24 cellular contexts compared by ENCODE assay signal in the genomic region with DNA sequence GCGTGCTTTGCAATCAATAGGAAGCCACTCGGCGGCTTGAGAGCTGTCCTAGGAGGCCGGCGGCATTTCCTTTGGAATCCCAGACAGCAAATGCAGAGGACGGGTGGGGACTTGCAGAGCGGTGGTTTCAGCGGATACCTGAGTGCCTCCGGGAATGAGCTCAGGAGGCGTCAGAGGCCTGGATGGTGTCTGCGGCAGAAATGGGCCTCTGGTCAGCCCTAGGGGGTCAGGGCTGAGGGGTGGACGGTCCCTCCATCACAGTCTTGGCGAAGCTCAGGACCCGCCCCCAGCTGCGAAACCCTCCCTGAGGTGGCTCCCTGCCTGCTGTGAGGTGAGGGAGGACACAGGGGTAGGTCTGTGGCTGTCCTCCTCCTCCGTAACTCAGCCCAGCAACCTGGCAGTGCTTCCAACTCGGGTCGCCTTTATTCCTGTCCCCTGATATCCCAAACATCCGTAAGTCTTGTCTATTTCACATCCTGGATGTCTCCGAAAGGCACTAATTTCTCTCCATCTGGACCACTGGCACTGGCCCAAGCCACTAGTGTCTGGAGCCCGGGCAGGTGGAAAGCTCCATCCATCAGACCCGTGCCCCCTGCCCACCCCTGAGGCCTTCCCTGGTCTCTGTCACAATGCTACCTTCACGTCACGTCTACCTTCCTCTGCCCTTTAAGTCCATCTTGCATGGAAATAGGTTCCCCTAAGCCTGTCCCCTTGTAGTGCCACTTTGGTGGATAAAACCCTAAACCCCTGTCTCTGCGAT.
"Had no signal": no experiment of that assay in that cellular context is flagged by ENCODE, and none has a peak within 500 bp of the region (broad histone marks: within the 10 kb centered on the region; RNA-seq: fewer than 3 reads in every experiment).

No MANE protein-coding gene starts in this region.

- H3K4me1 Mint-ChIP-seq: activated B cell treated with CpG ODN at 0.5 μM for 24 hours; activated CD4-positive, alpha-beta T cell treated with anti-CD3 and anti-CD28 coated beads for 36 hours; activated naive CD8-positive, alpha-beta T cell treated with anti-CD3 and anti-CD28 coated beads, Interleukin-2, amount 10 ng/mL, durations not matched to agents 7 days and 5 days; stimulated activated effector memory CD8-positive, alpha-beta T cell treated with anti-CD3 and anti-CD28 coated beads, Interleukin-12 subunit alpha, Interleukin-12 subunit beta, amount 100 ng/mL, for 72 hours; stimulated activated naive CD8-positive, alpha-beta T cell treated with anti-CD3 and anti-CD28 coated beads, Interleukin-15, amount 100 ng/mL, for 72 hours had no signal

- ATAC-seq: activated CD4-positive, alpha-beta T cell treated with anti-CD3 and anti-CD28 coated beads for 36 hours; activated T-cell treated with anti-CD3 and anti-CD28 coated beads, Interleukin-2, amount 50 U/mL, for 72 hours; gastroesophageal sphincter; left colon; naive thymus-derived CD8-positive, alpha-beta T cell; right lobe of liver; stimulated activated effector memory CD8-positive, alpha-beta T cell treated with anti-CD3 and anti-CD28 coated beads, Interleukin-12 subunit alpha, Interleukin-12 subunit beta, amount 100 ng/mL, for 72 hours; stimulated activated naive CD8-positive, alpha-beta T cell treated with anti-CD3 and anti-CD28 coated beads, Interleukin-15, amount 100 ng/mL, for 72 hours had no signal

- H3K27ac ChIP-seq: epithelial cell of prostate, gastroesophageal sphincter, neutrophil, parathyroid adenoma, right lobe of liver, skin epidermis, suprapubic skin, tibial nerve had no signal

- H3K4me3 Mint-ChIP-seq: activated B cell treated with CpG ODN at 0.5 μM for 24 hours; activated CD4-positive, alpha-beta T cell treated with anti-CD3 and anti-CD28 coated beads for 36 hours; activated naive CD4-positive, alpha-beta T cell treated with anti-CD3 and anti-CD28 coated beads for 36 hours; activated naive CD8-positive, alpha-beta T cell treated with anti-CD3 and anti-CD28 coated beads, Interleukin-2, amount 10 ng/mL, durations not matched to agents 7 days and 5 days; activated T-cell treated with anti-CD3 and anti-CD28 coated beads, Interleukin-2, amount 50 U/mL, for 72 hours; naive thymus-derived CD8-positive, alpha-beta T cell; stimulated activated effector memory CD8-positive, alpha-beta T cell treated with anti-CD3 and anti-CD28 coated beads, Interleukin-12 subunit alpha, Interleukin-12 subunit beta, amount 100 ng/mL, for 72 hours; stimulated activated naive CD8-positive, alpha-beta T cell treated with anti-CD3 and anti-CD28 coated beads, Interleukin-15, amount 100 ng/mL, for 72 hours; T-helper 1 cell treated with Interleukin-12 subunit alpha and Interleukin-12 subunit beta and Interleukin-4 antibody, amounts not matched to agents 30 μg/mL and 1 μg/mL, for 36 hours had no signal

- H2AFZ ChIP-seq: parathyroid adenoma had no signal

- H3K4me1 ChIP-seq: gastroesophageal sphincter, parathyroid adenoma, right lobe of liver, suprapubic skin had no signal

- H3K4me3 ChIP-seq: gastroesophageal sphincter, lung, right lobe of liver, skin epidermis, suprapubic skin, tibial nerve had no signal

- H3K79me2 ChIP-seq: parathyroid adenoma had no signal

- DNase-seq: activated B cell treated with CpG ODN at 0.5 μM for 24 hours; activated CD4-positive, alpha-beta T cell treated with anti-CD3 and anti-CD28 coated beads for 36 hours; activated CD4-positive, alpha-beta T cell treated with anti-CD3 and anti-CD28 coated beads, Interleukin-2, amount 50 U/mL, for 48 hours; activated effector memory CD4-positive, alpha-beta T cell treated with Interleukin-2 at 50 U/mL for 16 hours; activated naive CD4-positive, alpha-beta T cell treated with anti-CD3 and anti-CD28 coated beads for 36 hours; activated naive CD8-positive, alpha-beta T cell treated with anti-CD3 and anti-CD28 coated beads, Interleukin-2, amount 10 ng/mL, durations not matched to agents 7 days and 5 days; activated T-cell treated with anti-CD3 and anti-CD28 coated beads, Interleukin-2, amount 50 U/mL, for 72 hours; amniotic stem cell; left colon; naive thymus-derived CD8-positive, alpha-beta T cell; right lobe of liver; stimulated activated CD4-positive, alpha-beta T cell treated with anti-CD3 and anti-CD28 coated beads, Interleukin-2, amount 100 ng/mL, for 24 hours; stimulated activated naive CD8-positive, alpha-beta T cell treated with anti-CD3 and anti-CD28 coated beads, Interleukin-15, amount 100 ng/mL, for 72 hours; T1000 had no signal

- H3K36me3 ChIP-seq: gastroesophageal sphincter, neutrophil, right lobe of liver, suprapubic skin, tibial nerve had no signal

- H3K36me3 Mint-ChIP-seq: activated naive CD8-positive, alpha-beta T cell treated with anti-CD3 and anti-CD28 coated beads, Interleukin-2, amount 10 ng/mL, durations not matched to agents 7 days and 5 days; stimulated activated effector memory CD8-positive, alpha-beta T cell treated with anti-CD3 and anti-CD28 coated beads, Interleukin-12 subunit alpha, Interleukin-12 subunit beta, amount 100 ng/mL, for 72 hours had no signal

- H3K9me3 ChIP-seq: gastroesophageal sphincter, neutrophil, right lobe of liver, suprapubic skin, tibial nerve had no signal

- H3K27ac Mint-ChIP-seq: activated B cell treated with CpG ODN at 0.5 μM for 24 hours; activated CD4-positive, alpha-beta T cell treated with anti-CD3 and anti-CD28 coated beads for 36 hours; activated naive CD4-positive, alpha-beta T cell treated with anti-CD3 and anti-CD28 coated beads for 36 hours; activated naive CD8-positive, alpha-beta T cell treated with anti-CD3 and anti-CD28 coated beads, Interleukin-2, amount 10 ng/mL, durations not matched to agents 7 days and 5 days; activated T-cell treated with anti-CD3 and anti-CD28 coated beads, Interleukin-2, amount 50 U/mL, for 72 hours; naive thymus-derived CD8-positive, alpha-beta T cell; stimulated activated effector memory CD8-positive, alpha-beta T cell treated with anti-CD3 and anti-CD28 coated beads, Interleukin-12 subunit alpha, Interleukin-12 subunit beta, amount 100 ng/mL, for 72 hours; stimulated activated naive CD8-positive, alpha-beta T cell treated with anti-CD3 and anti-CD28 coated beads, Interleukin-15, amount 100 ng/mL, for 72 hours; T-helper 1 cell treated with Interleukin-12 subunit alpha and Interleukin-12 subunit beta and Interleukin-4 antibody, amounts not matched to agents 30 μg/mL and 1 μg/mL, for 36 hours had no signal

- H3K9me3 Mint-ChIP-seq: activated B cell treated with CpG ODN at 0.5 μM for 24 hours; activated naive CD4-positive, alpha-beta T cell treated with anti-CD3 and anti-CD28 coated beads for 36 hours; activated T-cell treated with anti-CD3 and anti-CD28 coated beads, Interleukin-2, amount 50 U/mL, for 72 hours; naive thymus-derived CD8-positive, alpha-beta T cell; stimulated activated effector memory CD8-positive, alpha-beta T cell treated with anti-CD3 and anti-CD28 coated beads, Interleukin-12 subunit alpha, Interleukin-12 subunit beta, amount 100 ng/mL, for 72 hours; stimulated activated naive CD8-positive, alpha-beta T cell treated with anti-CD3 and anti-CD28 coated beads, Interleukin-15, amount 100 ng/mL, for 72 hours; T-helper 1 cell treated with Interleukin-12 subunit alpha and Interleukin-12 subunit beta and Interleukin-4 antibody, amounts not matched to agents 30 μg/mL and 1 μg/mL, for 36 hours had no signal

- H3K9ac ChIP-seq: parathyroid adenoma had no signal

- H3K27me3 ChIP-seq: right lobe of liver, tibial nerve had no signal
